28 cellular contexts compared by ENCODE assay signal in genomic region chr11:99271527-99271926, GRCh38.
DNase-seq lines count a peak whose midpoint lies in the region; ATAC-seq and TF ChIP-seq lines count a peak whose summit lies in the region.
"Had no signal": no experiment of that assay in that cellular context is flagged by ENCODE, and none has a peak within 500 bp of the region (broad histone marks: within the 10 kb centered on the region; RNA-seq: fewer than 3 reads in every experiment).

No MANE protein-coding gene starts in this region.

- H3K4me2 ChIP-seq in neural progenitor cell, result no peak overlapping the region

- no peaks in the 10 kb centered on the region for H3K9me3 ChIP-seq in NT2/D1 (ENCODE audit: insufficient read depth, low read length)
- no peaks in the 10 kb centered on the region for H3K9me3 ChIP-seq in neural progenitor cell (ENCODE audit: low read depth)
- H3K9me3 ChIP-seq: BE2C, HAP-1, Peyer's patch had no signal

- H3K4me1 ChIP-seq in NT2/D1 (ENCODE audit: insufficient read depth, insufficient read length) (no peaks in the 10 kb centered on the region), neural progenitor cell (no peaks in the 10 kb centered on the region)
- H3K4me1 ChIP-seq: BE2C, HAP-1, Peyer's patch had no signal

- no peak overlapping the region for H3K27ac Mint-ChIP-seq in neural progenitor cell
- H3K27ac Mint-ChIP-seq: CD14-positive monocyte; CD8-positive, alpha-beta memory T cell had no signal

- no peaks in the 10 kb centered on the region for H3K36me3 Mint-ChIP-seq in neural progenitor cell
- H3K36me3 Mint-ChIP-seq: CD14-positive monocyte; CD8-positive, alpha-beta memory T cell had no signal

- DNase-seq in NCI-H1105 treated with DMSO at 0.1 percent for 48 hours (lab: John Stamatoyannopoulos, UW) (peak; percentile 14), NCI-H1105 (lab: John Stamatoyannopoulos, UW) (no peak), NT2/D1 (ENCODE audit: low read depth, low spot score) (peak; percentile 2), iPS DF 19.7 (ENCODE audit: low read depth, low spot score) (peak; percentile 71), neural progenitor cell (ENCODE audit: low spot score) (peak; percentile 60), midbrain (lab: John Stamatoyannopoulos, UW) (no peak), foreskin melanocyte (no peak)
- DNase-seq: BE2C; CD8-positive, alpha-beta memory T cell; DMS 273 treated with DMSO at 0.1 percent for 48 hours; DMS79; EL; GF-D8; IMR-90; KG1; MM.1S; NCI-H1417 treated with DMSO at 0.1 percent for 48 hours; NCI-H187; NCI-H2081 treated with DMSO at 0.1 percent for 48 hours; NCI-H446; NCI-H524 treated with DMSO at 0.1 percent for 48 hours; OCI-M1; Peyer's patch; SHP77 treated with DMSO at 0.1 percent for 48 hours had no signal

- H3F3A ChIP-seq in neural progenitor cell (ENCODE audit: low read depth), result no peaks in the 10 kb centered on the region

- H3K9ac ChIP-seq in NT2/D1 (ENCODE audit: insufficient read length, low read depth), result no peak overlapping the region
- no peak overlapping the region for H3K9ac ChIP-seq in neural progenitor cell

- H3K27me3 ChIP-seq in NT2/D1 (ENCODE audit: insufficient read depth, insufficient read length) (no peaks in the 10 kb centered on the region), neural progenitor cell (no peaks in the 10 kb centered on the region)
- H3K27me3 ChIP-seq: BE2C, Peyer's patch had no signal

- H3K36me3 ChIP-seq in NT2/D1 (ENCODE audit: insufficient read depth, insufficient read length, low read length) (no peaks in the 10 kb centered on the region), neural progenitor cell (no peaks in the 10 kb centered on the region)
- H3K36me3 ChIP-seq: BE2C, HAP-1, Peyer's patch had no signal

- no peak for TF ChIP-seq CTCF in neural progenitor cell (IDR thresholded peaks at IDR 0.05)

- no peak overlapping the region for H3K4me3 ChIP-seq in NT2/D1 (ENCODE audit: insufficient read length, low read depth)
- H3K4me3 ChIP-seq in neural progenitor cell, result no peak overlapping the region
- H3K4me3 ChIP-seq: HAP-1, Peyer's patch had no signal

- no peaks in the 10 kb centered on the region for H3K9me3 Mint-ChIP-seq in neural progenitor cell
- H3K9me3 Mint-ChIP-seq: CD14-positive monocyte had no signal

- H3K27me3 Mint-ChIP-seq in neural progenitor cell (ENCODE audit: insufficient read depth, low read depth), result no peaks in the 10 kb centered on the region
- H3K27me3 Mint-ChIP-seq: CD8-positive, alpha-beta memory T cell had no signal

- H3K79me2 ChIP-seq in neural progenitor cell (ENCODE audit: low read depth), result no peaks in the 10 kb centered on the region

- no peaks in the 10 kb centered on the region for H4K20me1 ChIP-seq in neural progenitor cell (ENCODE audit: low read depth)

- no peak overlapping the region for H3K27ac ChIP-seq in neural progenitor cell
- H3K27ac ChIP-seq: 22Rv1, Peyer's patch had no signal

- H3K4me1 Mint-ChIP-seq in neural progenitor cell, result peaks cover 8% of the 10 kb centered on the region
- H3K4me1 Mint-ChIP-seq: CD14-positive monocyte; CD8-positive, alpha-beta memory T cell had no signal

- H2AFZ ChIP-seq in neural progenitor cell (replicated peaks), result no peak overlapping the region

- no peak for ATAC-seq in GM18498 (IDR thresholded peaks at IDR 0.05; ENCODE audit: unreplicated experiment)

- H3K4me3 Mint-ChIP-seq in neural progenitor cell, result no peak overlapping the region
- H3K4me3 Mint-ChIP-seq: CD14-positive monocyte; CD8-positive, alpha-beta memory T cell had no signal

Comparison
In these comparisons a context has a peak if more than half of its experiments do, and no peak if none do; other contexts are left out.
1. DNase-seq: peak in NCI-H1105 treated with DMSO at 0.1 percent for 48 hours (single experiment), NT2/D1 (single experiment), iPS DF 19.7 (single experiment) and neural progenitor cell (single experiment); none in NCI-H1105 (single experiment), midbrain (single experiment) and foreskin melanocyte (single experiment).